8 cellular contexts compared by ENCODE assay signal in genomic region chr5:174724484-174725260, GRCh38. TPM values are rescaled to one million over a fixed set of nuclear protein-coding genes. Genes with fewer than 3 reads are reported as not detected.
DNase-seq lines count a peak whose midpoint lies in the region; ATAC-seq and TF ChIP-seq lines count a peak whose summit lies in the region.

Gene MSX2, plus strand, starts transcription at chr5:174724582. Its CDS starts 78 bp downstream, at chr5:174724660.

- H3K9me3 Mint-ChIP-seq in activated CD8-positive, alpha-beta T cell treated with anti-CD3 and anti-CD28 coated beads for 36 hours: no peaks in the 10 kb centered on the region

- H3K27me3 ChIP-seq in HUES64 (ENCODE audit: insufficient read depth, low read length) (peaks cover 96% of the 10 kb centered on the region), fibroblast of lung (ENCODE audit: control insufficient read depth, insufficient read depth, low read length) (peaks cover 31% of the 10 kb centered on the region), muscle layer of colon (ENCODE audit: control insufficient read depth in 1 of 2, insufficient read depth in 2 of 2, low read length in 2 of 2) (peaks cover 55 to 90% of the 10 kb centered on the region in 2 donors), stomach (peaks cover 5 to 100% (median 74%) of the 10 kb centered on the region in 3 donors)

- TF ChIP-seq CTCF in activated CD8-positive, alpha-beta T cell treated with anti-CD3 and anti-CD28 coated beads for 36 hours (IDR thresholded peaks at IDR 0.05): no peak
- TF ChIP-seq CTCF in fibroblast of lung (conservative IDR thresholded peaks at IDR 0.05 in 1 of 2, IDR thresholded peaks at IDR 0.05 in 1 of 2; ENCODE audit: low read depth in 1 of 2, low read length in 2 of 2) (no peak), stomach (IDR thresholded peaks at IDR 0.05) (no peak)

- H3K27ac ChIP-seq in HUES64 (ENCODE audit: low read depth, low read length): peak within 1 kb of the TSS; percentile 38; the same call in 1 of the 2 replicates
- H3K27ac ChIP-seq in fibroblast of lung (ENCODE audit: insufficient read depth, low read length): no peak within 1 kb of the TSS
- H3K27ac ChIP-seq in muscle layer of colon (ENCODE audit: low read depth, low read length): no peak within 1 kb of the TSS
- H3K27ac ChIP-seq in stomach: peak within 1 kb of the TSS; percentile 64 to 81 (median 76)

- TF ChIP-seq EP300 in stomach (IDR thresholded peaks at IDR 0.05): no peak

- POLR2A ChIA-PET in activated CD8-positive, alpha-beta T cell treated with anti-CD3 and anti-CD28 coated beads for 36 hours (lab: Charles Lee): no interaction called here

- H2AFZ ChIP-seq in fibroblast of lung (ENCODE audit: low read length): no peak within 1 kb of the TSS

- H3K36me3 ChIP-seq in HUES64 (ENCODE audit: insufficient read depth, low read length): peaks cover 14% of the 10 kb centered on the region; the same call in 1 of the 2 replicates
- no peaks in the 10 kb centered on the region for H3K36me3 ChIP-seq in fibroblast of lung (ENCODE audit: control insufficient read depth, insufficient read depth, low read length)
- H3K36me3 ChIP-seq in muscle layer of colon (ENCODE audit: insufficient read depth, low read length): no peaks in the 10 kb centered on the region
- peaks cover 0 to 7% (median 2%) of the 10 kb centered on the region in 4 donors for H3K36me3 ChIP-seq in stomach

- ATAC-seq in activated CD8-positive, alpha-beta T cell treated with anti-CD3 and anti-CD28 coated beads for 36 hours: peak; percentile 75
- ATAC-seq in HG02623 (IDR thresholded peaks at IDR 0.05; ENCODE audit: unreplicated experiment): no peak

- peak; percentile 99 for DNase-seq in 8988T
- peak; percentile 44 for DNase-seq in activated CD8-positive, alpha-beta T cell treated with anti-CD3 and anti-CD28 coated beads for 36 hours
- DNase-seq in fibroblast of lung (ENCODE audit: low read depth in 2 of 2): peak; percentile 88 to 90
- peak; percentile 88 for DNase-seq in stomach
- no peak for DNase-seq in COLO668 (lab: John Stamatoyannopoulos, UW; ENCODE audit: unreplicated experiment)

- no peaks in the 10 kb centered on the region for H3K79me2 ChIP-seq in fibroblast of lung (ENCODE audit: control insufficient read depth, insufficient read depth, low read length)

- H3K4me3 ChIP-seq in HUES64 (ENCODE audit: low read length) (peak within 1 kb of the TSS; percentile 61), fibroblast of lung (replicated peaks in 1 of 4; ENCODE audit: control extremely low read depth in 1 of 4, insufficient read depth in 1 of 4, low read depth in 3 of 4, low read length in 4 of 4) (peak within 1 kb of the TSS; percentile 40 to 73 (median 55)), muscle layer of colon (ENCODE audit: low read depth in 1 of 2, low read length in 2 of 2) (peak within 1 kb of the TSS; percentile 44 to 57), stomach (peak within 1 kb of the TSS; percentile 53 to 71 (median 59))

- intact Hi-C loops in activated CD8-positive, alpha-beta T cell treated with anti-CD3 and anti-CD28 coated beads for 36 hours (cut with micrococcal nuclease): no loop called here
- intact Hi-C loops in stomach (cut with DNase I; ENCODE audit: low total_unique reads): no loop called here

- H4K20me1 ChIP-seq in fibroblast of lung (ENCODE audit: control insufficient read depth, extremely low read depth, insufficient read depth, low read length): no peaks in the 10 kb centered on the region

- H3K4me3 Mint-ChIP-seq in activated CD8-positive, alpha-beta T cell treated with anti-CD3 and anti-CD28 coated beads for 36 hours: peak within 1 kb of the TSS; percentile 49

- no peaks in the 10 kb centered on the region for H3K36me3 Mint-ChIP-seq in activated CD8-positive, alpha-beta T cell treated with anti-CD3 and anti-CD28 coated beads for 36 hours (ENCODE audit: low read depth)

- CTCF ChIA-PET in activated CD8-positive, alpha-beta T cell treated with anti-CD3 and anti-CD28 coated beads for 36 hours (lab: Charles Lee): no interaction called here

- TF ChIP-seq POLR2A in stomach (IDR thresholded peaks at IDR 0.05): no peak

- no peak within 1 kb of the TSS for H3K27ac Mint-ChIP-seq in activated CD8-positive, alpha-beta T cell treated with anti-CD3 and anti-CD28 coated beads for 36 hours

- peak within 1 kb of the TSS; percentile 63 for H3K9ac ChIP-seq in HUES64 (ENCODE audit: low read depth, low read length)
- H3K9ac ChIP-seq in fibroblast of lung (ENCODE audit: insufficient read depth, low read length): no peak within 1 kb of the TSS
- H3K9ac ChIP-seq in muscle layer of colon (ENCODE audit: low read length): no peak within 1 kb of the TSS

- peaks cover 60% of the 10 kb centered on the region for H3K4me1 ChIP-seq in HUES64 (ENCODE audit: insufficient read depth, low read length)
- H3K4me1 ChIP-seq in fibroblast of lung (ENCODE audit: control insufficient read depth, extremely low read depth, insufficient read depth, low read length): no peaks in the 10 kb centered on the region
- peaks cover 29% of the 10 kb centered on the region for H3K4me1 ChIP-seq in muscle layer of colon (ENCODE audit: insufficient read depth, low read length)
- peaks cover 16 to 49% (median 40%) of the 10 kb centered on the region in 4 donors for H3K4me1 ChIP-seq in stomach

- H3K4me2 ChIP-seq in fibroblast of lung (ENCODE audit: extremely low read depth, insufficient read depth, low read length): peak within 1 kb of the TSS; percentile 45

- under 1% methylated on average over 87 of the region's 87 CpGs for WGBS in HUES64
- 2 to 5% (median 4%) methylated on average over 37 to 87 of the region's 87 CpGs for WGBS in stomach, 5 donors

- peaks cover 82% of the 10 kb centered on the region for H3K27me3 Mint-ChIP-seq in activated CD8-positive, alpha-beta T cell treated with anti-CD3 and anti-CD28 coated beads for 36 hours

- no peaks in the 10 kb centered on the region for H3K9me3 ChIP-seq in HUES64 (ENCODE audit: insufficient read depth, low read depth, low read length)
- no peaks in the 10 kb centered on the region for H3K9me3 ChIP-seq in fibroblast of lung (ENCODE audit: control insufficient read depth, insufficient read depth, low read depth, low read length)
- no peaks in the 10 kb centered on the region for H3K9me3 ChIP-seq in muscle layer of colon (ENCODE audit: low read length)
- no peaks in the 10 kb centered on the region for H3K9me3 ChIP-seq in stomach

- H3K4me1 Mint-ChIP-seq in activated CD8-positive, alpha-beta T cell treated with anti-CD3 and anti-CD28 coated beads for 36 hours (ENCODE audit: low read depth): peaks cover 4% of the 10 kb centered on the region

RNA-seq across cellular contexts. Expression of gene MSX2, which starts in this region (rescaled TPM):
- polyA plus RNA-seq in HUES64 (2013, experiment 1 of 2): 4.4 TPM
- 7.1 TPM for polyA plus RNA-seq in HUES64 (2013, experiment 2 of 2)
- total RNA-seq in activated CD8-positive, alpha-beta T cell treated with anti-CD3 and anti-CD28 coated beads for 36 hours: not detected
- total RNA-seq in fibroblast of lung: 1.0 and 1.3 TPM in 2 replicates
- 3.1 and 4.5 TPM in 2 replicates for polyA plus RNA-seq in fibroblast of lung
- 3.3 and 6.1 TPM in 2 replicates for polyA plus RNA-seq in fibroblast of lung (2012)
- 2.3 and 2.6 TPM in 2 replicates for polyA minus RNA-seq in fibroblast of lung (ENCODE audit: low replicate concordance)
- 1 to 10 TPM in 2 of 5 donors, under 1 TPM in 1, not detected in 2; 0.18 to 6.5 (median 4.0) TPM for total RNA-seq in stomach
- 1 to 10 TPM; 1.0 to 1.5 (median 1.3) TPM for polyA plus RNA-seq in stomach

Comparison
In these comparisons a context has a peak if more than half of its experiments do, and no peak if none do; other contexts are left out.
1. Peak in DNase-seq and ATAC-seq in activated CD8-positive, alpha-beta T cell treated with anti-CD3 and anti-CD28 coated beads for 36 hours; RNA of the gene not detected or under 1 TPM.
2. H3K27ac ChIP-seq: peak in HUES64 (single experiment) and stomach (5 of 5); none in fibroblast of lung (single experiment) and muscle layer of colon (single experiment).
3. Peak in every context shown above with its lines, with median percentiles within 50 percentile points of each other: H3K4me3 ChIP-seq.